ENCODE assay signal across 8 cellular contexts in genomic region chr22:19524170-19525115, GRCh38. TPM values are rescaled to one million over a fixed set of nuclear protein-coding genes. Genes with fewer than 3 reads are reported as not detected.
DNase-seq lines count a peak whose midpoint lies in the region; ATAC-seq and TF ChIP-seq lines count a peak whose summit lies in the region.

Gene CLDN5, minus strand, starts transcription at chr22:19524410. Its CDS starts 155 bp downstream, at chr22:19524255.

- no peaks in the 10 kb centered on the region for H3K9me3 ChIP-seq in iPS-20b (ENCODE audit: insufficient read depth, low read depth, low read length)

- H3K36me3 Mint-ChIP-seq in stimulated activated effector memory CD8-positive, alpha-beta T cell treated with anti-CD3 and anti-CD28 coated beads, Interleukin-12 subunit alpha, Interleukin-12 subunit beta, amount 100 ng/mL, for 72 hours = peaks cover 7% of the 10 kb centered on the region
- H3K36me3 Mint-ChIP-seq in natural killer cell = no peaks in the 10 kb centered on the region

- intact Hi-C loops in natural killer cell (cut with micrococcal nuclease) = no loop called here

- peaks cover 13% of the 10 kb centered on the region for H3K4me1 Mint-ChIP-seq in stimulated activated effector memory CD8-positive, alpha-beta T cell treated with anti-CD3 and anti-CD28 coated beads, Interleukin-12 subunit alpha, Interleukin-12 subunit beta, amount 100 ng/mL, for 72 hours
- H3K4me1 Mint-ChIP-seq in natural killer cell = peaks cover 0 to 9% of the 10 kb centered on the region in 2 donors

- no peaks in the 10 kb centered on the region for H3K79me2 ChIP-seq in ACC112 (ENCODE audit: control insufficient read depth, insufficient read depth, low read length, unreplicated experiment)

- POLR2A ChIA-PET in HEK293T (lab: Yijun Ruan, JAX) = no interaction called here

- H3K4me1 ChIP-seq in ACC112 (ENCODE audit: control insufficient read depth, insufficient read depth, low read length, unreplicated experiment) (no peaks in the 10 kb centered on the region), iPS-20b (ENCODE audit: insufficient read depth, low read length) (no peaks in the 10 kb centered on the region)

- H3K27me3 Mint-ChIP-seq in natural killer cell (ENCODE audit: low read depth in 2 of 2) = peaks cover 0 to 20% of the 10 kb centered on the region in 2 donors

- H3K27ac ChIP-seq in ACC112 (ENCODE audit: low read depth, low read length) (no peak within 1 kb of the TSS), iPS-20b (ENCODE audit: low read length) (no peak within 1 kb of the TSS)

- TF ChIP-seq CTCF in natural killer cell (IDR thresholded peaks at IDR 0.05) = no peak

- DNase-seq in HEK293T (ENCODE audit: extremely low spot score) = peak; percentile 6
- peak; percentile 46 for DNase-seq in astrocyte of the hippocampus (ENCODE audit: low read depth, low spot score)
- no peak for DNase-seq in stimulated activated effector memory CD8-positive, alpha-beta T cell treated with anti-CD3 and anti-CD28 coated beads, Interleukin-12 subunit alpha, Interleukin-12 subunit beta, amount 100 ng/mL, for 72 hours (ENCODE audit: low spot score in 2 of 2)
- DNase-seq in SIG-M5 treated with dmso at 0.1 percent for 504 hours (lab: John Stamatoyannopoulos, UW; ENCODE audit: unreplicated experiment) = no peak
- DNase-seq in natural killer cell = no peak

- H3K27ac Mint-ChIP-seq in stimulated activated effector memory CD8-positive, alpha-beta T cell treated with anti-CD3 and anti-CD28 coated beads, Interleukin-12 subunit alpha, Interleukin-12 subunit beta, amount 100 ng/mL, for 72 hours = no peak within 1 kb of the TSS
- H3K27ac Mint-ChIP-seq in natural killer cell = no peak within 1 kb of the TSS

- H3K27me3 ChIP-seq in ACC112 (ENCODE audit: insufficient read depth, low read length) (peaks cover 10% of the 10 kb centered on the region; the same call in 1 of the 2 replicates), iPS-20b (ENCODE audit: insufficient read depth, low read length) (peaks cover 53% of the 10 kb centered on the region)

- CTCF ChIA-PET in HEK293T (lab: Yijun Ruan, JAX) = interaction anchor here (0.7 kb wide), 1 partner anchor 194 kb away, joined by 3 read pairs; no protein-coding TSS in a partner anchor

- H3K36me3 ChIP-seq in ACC112 (ENCODE audit: insufficient read depth, low read length) (no peaks in the 10 kb centered on the region), iPS-20b (ENCODE audit: insufficient read depth, low read depth, low read length) (no peaks in the 10 kb centered on the region)

- no peak within 1 kb of the TSS for H3K9ac ChIP-seq in iPS-20b (ENCODE audit: low read depth, low read length)

- H3K4me3 ChIP-seq in ACC112 (ENCODE audit: low read depth, low read length) = peak within 1 kb of the TSS; percentile 50
- H3K4me3 ChIP-seq in iPS-20b (ENCODE audit: low read length) = peak within 1 kb of the TSS; percentile 66

- peak; percentile 11 for ATAC-seq in stimulated activated effector memory CD8-positive, alpha-beta T cell treated with anti-CD3 and anti-CD28 coated beads, Interleukin-12 subunit alpha, Interleukin-12 subunit beta, amount 100 ng/mL, for 72 hours
- ATAC-seq in natural killer cell (no peak), GM18870 (IDR thresholded peaks at IDR 0.05; ENCODE audit: unreplicated experiment) (no peak)

- peak within 1 kb of the TSS; percentile 51 for H3K4me3 Mint-ChIP-seq in stimulated activated effector memory CD8-positive, alpha-beta T cell treated with anti-CD3 and anti-CD28 coated beads, Interleukin-12 subunit alpha, Interleukin-12 subunit beta, amount 100 ng/mL, for 72 hours
- no peak within 1 kb of the TSS for H3K4me3 Mint-ChIP-seq in natural killer cell

- no peak within 1 kb of the TSS for H2AFZ ChIP-seq in ACC112 (ENCODE audit: low read length, unreplicated experiment)

- H3K9me3 Mint-ChIP-seq in stimulated activated effector memory CD8-positive, alpha-beta T cell treated with anti-CD3 and anti-CD28 coated beads, Interleukin-12 subunit alpha, Interleukin-12 subunit beta, amount 100 ng/mL, for 72 hours = no peaks in the 10 kb centered on the region
- no peaks in the 10 kb centered on the region for H3K9me3 Mint-ChIP-seq in natural killer cell

TF ChIP-seq in HEK293T, 16 proteins besides CTCF, POLR2A, EP300 and RAD21:
- TF ChIP-seq SUZ12 (IDR thresholded peaks at IDR 0.05) (no peak), FOXM1 (IDR thresholded peaks at IDR 0.05; ENCODE audit: borderline replicate concordance) (no peak)

RNA-seq across cellular contexts. Expression of gene CLDN5, which starts in this region (rescaled TPM):
- 1 to 10 TPM in 2 of 3 donors, not detected in 1; 1.3 to 1.7 TPM for total RNA-seq in natural killer cell

Comparison
In these comparisons a context has a peak if more than half of its experiments do, and no peak if none do; other contexts are left out.
1. DNase-seq: peak in HEK293T (single experiment) and astrocyte of the hippocampus (single experiment); none in stimulated activated effector memory CD8-positive, alpha-beta T cell treated with anti-CD3 and anti-CD28 coated beads, Interleukin-12 subunit alpha, Interleukin-12 subunit beta, amount 100 ng/mL, for 72 hours (0 of 2), SIG-M5 treated with dmso at 0.1 percent for 504 hours (single experiment) and natural killer cell (single experiment).